Comparison of ENCODE assay signal across 37 cellular contexts in the genomic region with DNA sequence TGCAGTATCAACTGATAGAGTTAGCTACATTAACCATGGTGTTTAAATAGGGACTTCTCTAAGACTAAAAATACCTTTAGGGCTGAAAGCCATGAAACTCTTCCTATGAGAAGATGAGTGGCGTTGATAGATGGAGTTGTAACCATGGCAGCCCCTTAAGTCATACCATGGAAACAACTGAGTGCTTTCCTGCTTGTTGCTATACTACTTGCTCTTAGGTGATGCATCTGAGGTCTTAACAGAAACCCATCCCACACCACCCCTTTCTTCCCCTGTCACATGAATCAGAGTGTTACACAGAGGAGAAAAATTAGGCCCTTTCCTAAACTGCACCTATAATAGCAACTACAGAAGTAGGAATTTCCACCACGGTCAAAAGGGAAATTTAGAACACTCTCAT.
DNase-seq lines count a peak whose midpoint lies in the region; ATAC-seq, FAIRE-seq and TF ChIP-seq lines count a peak whose summit lies in the region.
"Had no signal": no experiment of that assay in that cellular context is flagged by ENCODE, and none has a peak within 500 bp of the region (broad histone marks: within the 10 kb centered on the region; RNA-seq: fewer than 3 reads in every experiment).

No MANE protein-coding gene starts in this region.

- H3K27me3 Mint-ChIP-seq in astrocyte (ENCODE audit: low read depth, unreplicated experiment): no peaks in the 10 kb centered on the region
- H3K27me3 Mint-ChIP-seq: activated naive CD8-positive, alpha-beta T cell treated with anti-CD3 and anti-CD28 coated beads, Interleukin-2, amount 10 ng/mL, durations not matched to agents 7 days and 5 days had no signal

- no peak overlapping the region for H3K4me3 Mint-ChIP-seq in astrocyte (ENCODE audit: unreplicated experiment)
- H3K4me3 Mint-ChIP-seq: activated CD4-positive, alpha-beta T cell treated with anti-CD3 and anti-CD28 coated beads, Interleukin-2, amount 10 ng/mL, durations not matched to agents 7 days and 5 days; activated naive CD8-positive, alpha-beta T cell treated with anti-CD3 and anti-CD28 coated beads, Interleukin-2, amount 10 ng/mL, durations not matched to agents 7 days and 5 days; HFFc6; mesothelial cell of epicardium; naive B cell; T-cell had no signal

- no peaks in the 10 kb centered on the region for H3K36me3 ChIP-seq in astrocyte (ENCODE audit: insufficient read depth, low read length)
- H3K36me3 ChIP-seq: ascending aorta; BLaER1 treated with 17β-estradiol and CSF1 and Interleukin-3, amounts not matched to agents 10 nM and 100 nM; esophagus muscularis mucosa; heart left ventricle; right lobe of liver; SJSA1; spleen; tibial artery; vagina had no signal

- no peak overlapping the region for H3K27ac Mint-ChIP-seq in astrocyte (ENCODE audit: unreplicated experiment)
- H3K27ac Mint-ChIP-seq: activated CD4-positive, alpha-beta T cell treated with anti-CD3 and anti-CD28 coated beads, Interleukin-2, amount 10 ng/mL, durations not matched to agents 7 days and 5 days; activated naive CD8-positive, alpha-beta T cell treated with anti-CD3 and anti-CD28 coated beads, Interleukin-2, amount 10 ng/mL, durations not matched to agents 7 days and 5 days; HFFc6; mesothelial cell of epicardium; T-cell had no signal

- H3K79me2 ChIP-seq in astrocyte (ENCODE audit: insufficient read depth, low read length): no peaks in the 10 kb centered on the region

- FAIRE-seq in GM12891 (lab: Jason Lieb, UNC): peak; percentile 13
- FAIRE-seq in astrocyte (lab: Jason Lieb, UNC): no peak
- no peak for FAIRE-seq in RCC 7860 (lab: Jason Lieb, UNC)
- FAIRE-seq: G401.6, HepG2, keratinocyte had no signal

- TF ChIP-seq CTCF in astrocyte (IDR thresholded peaks at IDR 0.05; ENCODE audit: insufficient read depth, low read depth, low read length): no peak

- no peak for DNase-seq in GM12891 (ENCODE audit: insufficient read length, low spot score)
- DNase-seq in astrocyte (ENCODE audit: low read depth): peak; percentile 4
- peak; percentile 29 for DNase-seq in putamen (ENCODE audit: low spot score)
- DNase-seq in NCI-H146 treated with DMSO at 0.1 percent for 48 hours (lab: John Stamatoyannopoulos, UW; ENCODE audit: unreplicated experiment): no peak
- DNase-seq in RCC 7860 (ENCODE audit: low spot score): no peak
- DNase-seq: activated CD4-positive, alpha-beta T cell treated with anti-CD3 and anti-CD28 coated beads, Interleukin-2, amount 10 ng/mL, durations not matched to agents 7 days and 5 days; activated gamma-delta T cell; activated naive CD8-positive, alpha-beta T cell treated with anti-CD3 and anti-CD28 coated beads, Interleukin-2, amount 10 ng/mL, durations not matched to agents 7 days and 5 days; activated T-cell treated with anti-CD3 and anti-CD28 coated beads, Interleukin-2, amount 50 U/mL, for 1 hour; foreskin fibroblast; GOT3; heart left ventricle; HFFc6; Kasumi-1; left ventricle myocardium superior; naive B cell; NCI-H1694; NCI-H2171; NCI-H510A; right lobe of liver; spleen; stimulated activated CD4-positive, alpha-beta T cell treated with anti-CD3 and anti-CD28 coated beads, Interleukin-2, amount 100 ng/mL, for 24 hours; stimulated activated CD8-positive, alpha-beta memory T cell treated with anti-CD3 and anti-CD28 coated beads, Interleukin-4, amount 100 ng/mL, for 48 hours; T-cell; tibial artery had no signal

- no peaks in the 10 kb centered on the region for H3K9me3 ChIP-seq in astrocyte (ENCODE audit: insufficient read depth, low read depth, low read length)
- H3K9me3 ChIP-seq: ascending aorta, esophagus muscularis mucosa, heart left ventricle, right lobe of liver, SJSA1, tibial artery, vagina had no signal

- no peaks in the 10 kb centered on the region for H3K27me3 ChIP-seq in astrocyte (ENCODE audit: insufficient read depth, low read length)
- H3K27me3 ChIP-seq: ascending aorta; BLaER1 treated with 17β-estradiol and CSF1 and Interleukin-3, amounts not matched to agents 10 nM and 100 nM; esophagus muscularis mucosa; heart left ventricle; right lobe of liver; SJSA1; tibial artery; vagina had no signal

- no peak for TF ChIP-seq POLR2A in GM12891 (IDR thresholded peaks at IDR 0.05; ENCODE audit: low read depth, low read length)

- no peak overlapping the region for H3K4me3 ChIP-seq in astrocyte (ENCODE audit: insufficient read depth, low read depth, low read length)
- H3K4me3 ChIP-seq: ascending aorta; BLaER1 treated with 17β-estradiol and CSF1 and Interleukin-3, amounts not matched to agents 10 nM and 100 nM; esophagus muscularis mucosa; heart left ventricle; right lobe of liver; SJSA1; spleen; tibial artery; vagina had no signal

- ATAC-seq in HG02981 (IDR thresholded peaks at IDR 0.05; ENCODE audit: unreplicated experiment) (peak; percentile 27), HG03565 (IDR thresholded peaks at IDR 0.05; ENCODE audit: unreplicated experiment) (no peak)
- ATAC-seq: HepG2, left ventricle myocardium superior, T-cell had no signal

- H3K4me1 Mint-ChIP-seq in astrocyte (ENCODE audit: low read depth, unreplicated experiment): peaks cover 7% of the 10 kb centered on the region
- H3K4me1 Mint-ChIP-seq: activated CD4-positive, alpha-beta T cell treated with anti-CD3 and anti-CD28 coated beads, Interleukin-2, amount 10 ng/mL, durations not matched to agents 7 days and 5 days; activated naive CD8-positive, alpha-beta T cell treated with anti-CD3 and anti-CD28 coated beads, Interleukin-2, amount 10 ng/mL, durations not matched to agents 7 days and 5 days; T-cell had no signal

- no peaks in the 10 kb centered on the region for H3K36me3 Mint-ChIP-seq in astrocyte (ENCODE audit: low read depth, unreplicated experiment)
- H3K36me3 Mint-ChIP-seq: activated naive CD8-positive, alpha-beta T cell treated with anti-CD3 and anti-CD28 coated beads, Interleukin-2, amount 10 ng/mL, durations not matched to agents 7 days and 5 days; mesothelial cell of epicardium; T-cell had no signal

- H3K4me2 ChIP-seq in astrocyte (ENCODE audit: low read length): no peak overlapping the region

- peaks cover 7% of the 10 kb centered on the region for H3K9me3 Mint-ChIP-seq in astrocyte (ENCODE audit: unreplicated experiment)
- H3K9me3 Mint-ChIP-seq: activated CD4-positive, alpha-beta T cell treated with anti-CD3 and anti-CD28 coated beads, Interleukin-2, amount 10 ng/mL, durations not matched to agents 7 days and 5 days; HFFc6; mesothelial cell of epicardium; T-cell had no signal

- H2AFZ ChIP-seq in astrocyte (ENCODE audit: low read depth, low read length): no peak overlapping the region

- no peaks in the 10 kb centered on the region for H4K20me1 ChIP-seq in astrocyte (ENCODE audit: insufficient read depth, low read length)
- H4K20me1 ChIP-seq: BLaER1 treated with 17β-estradiol and CSF1 and Interleukin-3, amounts not matched to agents 10 nM and 100 nM had no signal

- no peak overlapping the region for H3K27ac ChIP-seq in astrocyte (ENCODE audit: low read depth, low read length)
- H3K27ac ChIP-seq: ascending aorta; BLaER1 treated with 17β-estradiol and CSF1 and Interleukin-3, amounts not matched to agents 10 nM and 100 nM; esophagus muscularis mucosa; heart left ventricle; right lobe of liver; RWPE1; SJSA1; tibial artery; vagina had no signal

- no peaks in the 10 kb centered on the region for H3K4me1 ChIP-seq in astrocyte (ENCODE audit: insufficient read depth, low read length)
- H3K4me1 ChIP-seq: ascending aorta, esophagus muscularis mucosa, SJSA1, tibial artery, vagina had no signal

- H3K9ac ChIP-seq in astrocyte (ENCODE audit: low read length): no peak overlapping the region
- H3K9ac ChIP-seq: BLaER1 treated with 17β-estradiol and CSF1 and Interleukin-3, amounts not matched to agents 10 nM and 100 nM had no signal

TF ChIP-seq in GM12891, 5 proteins besides CTCF, POLR2A, EP300 and RAD21:
- TF ChIP-seq SPI1 (IDR thresholded peaks at IDR 0.05; ENCODE audit: low read depth, low read length) (no peak), PAX5 (IDR thresholded peaks at IDR 0.05; ENCODE audit: insufficient read depth, low read length, severe bottlenecking) (no peak), POLR2AphosphoS5 (IDR thresholded peaks at IDR 0.05; ENCODE audit: low read depth, low read length) (no peak), TAF1 (IDR thresholded peaks at IDR 0.05; ENCODE audit: low read depth, low read length) (no peak), POU2F2 (IDR thresholded peaks at IDR 0.05; ENCODE audit: low read depth, low read length) (no peak)
TF ChIP-seq in GM12891: peak in this region for 0.

Comparison
In these comparisons a context has a peak if more than half of its experiments do, and no peak if none do; other contexts are left out.
1. DNase-seq: peak in astrocyte (single experiment) and putamen (single experiment); none in GM12891 (single experiment), NCI-H146 treated with DMSO at 0.1 percent for 48 hours (single experiment) and RCC 7860 (single experiment).